24 cellular contexts compared by ENCODE assay signal in genomic region chr2:65846984-65847383, GRCh38.
DNase-seq lines count a peak whose midpoint lies in the region; ATAC-seq and TF ChIP-seq lines count a peak whose summit lies in the region.
"Had no signal": no experiment of that assay in that cellular context is flagged by ENCODE, and none has a peak within 500 bp of the region (broad histone marks: within the 10 kb centered on the region; RNA-seq: fewer than 3 reads in every experiment).

No MANE protein-coding gene starts in this region.

- H2AFZ ChIP-seq in mesenchymal stem cell (ENCODE audit: low read depth, low read length), result no peak overlapping the region
- H2AFZ ChIP-seq: GM23338 had no signal

- intact Hi-C loops in Right ventricle myocardium superior (cut with DNase I), result no loop called here
- intact Hi-C loops in left ventricle myocardium superior (cut with micrococcal nuclease), result no loop called here
- intact Hi-C loops in sigmoid colon (cut with DNase I), result no loop called here

- H3K18ac ChIP-seq in mesenchymal stem cell (ENCODE audit: low read depth in 1 of 2, low read length in 2 of 2), result no peak overlapping the region

- H4K91ac ChIP-seq in mesenchymal stem cell (ENCODE audit: low read length), result no peak overlapping the region

- no peak overlapping the region for H3K9ac ChIP-seq in mesenchymal stem cell (ENCODE audit: low read length)
- H3K9ac ChIP-seq: BLaER1 treated with 17β-estradiol and CSF1 and Interleukin-3, amounts not matched to agents 10 nM and 100 nM; KMS-11 had no signal

- H3K14ac ChIP-seq in mesenchymal stem cell (ENCODE audit: low read length in 2 of 2), result no peak overlapping the region

- H3K9me3 ChIP-seq in sigmoid colon (no peaks in the 10 kb centered on the region), mesenchymal stem cell (ENCODE audit: control insufficient read depth, low read length) (peaks cover 7% of the 10 kb centered on the region)
- H3K9me3 ChIP-seq: HAP-1 had no signal

- DNase-seq in Right ventricle myocardium superior, result peak; percentile 45
- DNase-seq in left ventricle myocardium superior, result peak; percentile 41
- DNase-seq in sigmoid colon, result peak; percentile 78
- DNase-seq in mesenchymal stem cell, result no peak
- no peak for DNase-seq in activated CD4-positive, CD25-positive, alpha-beta regulatory T cell (lab: John Stamatoyannopoulos, UW)
- DNase-seq in activated T-cell treated with anti-CD3 and anti-CD28 coated beads for 4 hours, result no peak
- DNase-seq: ACHN; CD4-positive, alpha-beta memory T cell; DND-41; NCI-H1092 treated with DMSO at 0.1 percent for 48 hours; NCI-H146; NCI-H2029; NCI-H226; NCI-H510A treated with DMSO at 0.1 percent for 48 hours; NCI-H748 treated with DMSO at 0.1 percent for 48 hours; NK-92 treated with Interleukin-12 subunit alpha and Interleukin-12 subunit beta, amount 100 ng/mL, for 24 hours had no signal

- ATAC-seq in Right ventricle myocardium superior (ENCODE audit: poor library complexity) (peak; percentile 73), left ventricle myocardium superior (peak; percentile 87), HG03354 (IDR thresholded peaks at IDR 0.05; ENCODE audit: poor library complexity, severe bottlenecking, unreplicated experiment) (no peak)
- ATAC-seq: GM12878, GM23338 had no signal

- H3K23ac ChIP-seq in mesenchymal stem cell (ENCODE audit: low read length in 2 of 2), result no peak overlapping the region

- no peak overlapping the region for H4K8ac ChIP-seq in mesenchymal stem cell (ENCODE audit: low read length)

- no peak for TF ChIP-seq CTCF in sigmoid colon (IDR thresholded peaks at IDR 0.05)

- no peak for TF ChIP-seq EP300 in sigmoid colon (IDR thresholded peaks at IDR 0.05)

- H2BK15ac ChIP-seq in mesenchymal stem cell (ENCODE audit: low read depth, poor library complexity, severe bottlenecking), result no peak overlapping the region

- TF ChIP-seq POLR2A in sigmoid colon (IDR thresholded peaks at IDR 0.05), result no peak

- H3K36me3 ChIP-seq in sigmoid colon (no peaks in the 10 kb centered on the region), mesenchymal stem cell (ENCODE audit: control insufficient read depth in 1 of 2, insufficient read depth in 2 of 2, low read depth in 1 of 2, low read length in 2 of 2) (no peaks in the 10 kb centered on the region)
- H3K36me3 ChIP-seq: BLaER1 treated with 17β-estradiol and CSF1 and Interleukin-3, amounts not matched to agents 10 nM and 100 nM; HAP-1 had no signal

- no peak overlapping the region for H2BK120ac ChIP-seq in mesenchymal stem cell (ENCODE audit: low read depth, low read length)

- H3K4me1 ChIP-seq in sigmoid colon (no peaks in the 10 kb centered on the region), mesenchymal stem cell (ENCODE audit: control insufficient read depth, insufficient read depth, low read depth, low read length) (no peaks in the 10 kb centered on the region)
- H3K4me1 ChIP-seq: BLaER1 treated with 17β-estradiol and CSF1 and Interleukin-3, amounts not matched to agents 10 nM and 100 nM; HAP-1 had no signal

- WGBS in sigmoid colon, 2 donors, result 70 to 76% methylated on average over 7 of the region's 7 CpGs
- WGBS in mesenchymal stem cell, result 73% methylated on average over 6 of the region's 7 CpGs

- H2BK12ac ChIP-seq in mesenchymal stem cell (ENCODE audit: low read length in 2 of 2), result no peak overlapping the region

- no peak overlapping the region for H3K4me3 ChIP-seq in sigmoid colon
- no peak overlapping the region for H3K4me3 ChIP-seq in mesenchymal stem cell (ENCODE audit: insufficient read depth in 1 of 2, low read depth in 1 of 2, low read length in 2 of 2)
- H3K4me3 ChIP-seq: BLaER1 treated with 17β-estradiol and CSF1 and Interleukin-3, amounts not matched to agents 10 nM and 100 nM; GM12878; GM23338; HAP-1 had no signal

- H3K79me1 ChIP-seq in mesenchymal stem cell (replicated peaks; ENCODE audit: low read length, poor library complexity, severe bottlenecking), result no peaks in the 10 kb centered on the region

- H3K27ac ChIP-seq in sigmoid colon (no peak overlapping the region), mesenchymal stem cell (ENCODE audit: low read length, poor library complexity, severe bottlenecking) (no peak overlapping the region)
- H3K27ac ChIP-seq: BLaER1 treated with 17β-estradiol and CSF1 and Interleukin-3, amounts not matched to agents 10 nM and 100 nM; HL-60; KMS-11; RWPE1 had no signal

- H3K27me3 ChIP-seq in sigmoid colon, result no peaks in the 10 kb centered on the region
- peaks cover 4 to 8% of the 10 kb centered on the region in 2 experiments for H3K27me3 ChIP-seq in mesenchymal stem cell (ENCODE audit: control insufficient read depth in 1 of 2, insufficient read depth in 1 of 2, low read length in 2 of 2)
- H3K27me3 ChIP-seq: BLaER1 treated with 17β-estradiol and CSF1 and Interleukin-3, amounts not matched to agents 10 nM and 100 nM had no signal

- no peak overlapping the region for H3K4ac ChIP-seq in mesenchymal stem cell (ENCODE audit: low read depth in 1 of 2, low read length in 2 of 2)

- no peak overlapping the region for H3K4me2 ChIP-seq in mesenchymal stem cell (ENCODE audit: low read length, poor library complexity, severe bottlenecking)
- H3K4me2 ChIP-seq: BLaER1 treated with 17β-estradiol and CSF1 and Interleukin-3, amounts not matched to agents 10 nM and 100 nM; GM23338 had no signal

- H2AK5ac ChIP-seq in mesenchymal stem cell (ENCODE audit: low read length, severe bottlenecking), result no peak overlapping the region

- H2BK5ac ChIP-seq in mesenchymal stem cell (ENCODE audit: low read depth, low read length, poor library complexity, severe bottlenecking), result no peak overlapping the region

Comparison
In these comparisons a context has a peak if more than half of its experiments do, and no peak if none do; other contexts are left out.
1. DNase-seq: peak in Right ventricle myocardium superior (single experiment), left ventricle myocardium superior (single experiment) and sigmoid colon (single experiment); none in mesenchymal stem cell (single experiment), activated CD4-positive, CD25-positive, alpha-beta regulatory T cell (0 of 4) and activated T-cell treated with anti-CD3 and anti-CD28 coated beads for 4 hours (single experiment).